Comparison of ENCODE assay signal across 10 cellular contexts in genomic region chr18:48944634-48945033, GRCh38. TPM values are rescaled to one million over a fixed set of nuclear protein-coding genes. Genes with fewer than 3 reads are reported as not detected.
DNase-seq lines count a peak whose midpoint lies in the region; ATAC-seq and TF ChIP-seq lines count a peak whose summit lies in the region.
"Had no signal": no experiment of that assay in that cellular context is flagged by ENCODE, and none has a peak within 500 bp of the region (broad histone marks: within the 10 kb centered on the region; RNA-seq: fewer than 3 reads in every experiment).

No MANE protein-coding gene starts in this region.

- no peak for ATAC-seq in activated CD4-positive, alpha-beta T cell treated with anti-CD3 and anti-CD28 coated beads for 36 hours
- no peak for ATAC-seq in stimulated activated effector memory CD8-positive, alpha-beta T cell treated with anti-CD3 and anti-CD28 coated beads, Interleukin-12 subunit alpha, Interleukin-12 subunit beta, amount 100 ng/mL, for 72 hours
- ATAC-seq in stimulated activated naive B cell treated with anti-CD40 and anti-IgM and Interleukin-4, amounts not matched to agents 10 μg/mL and 1 μg/mL and 100 μg/mL, for 72 hours (replicated peaks) = no peak
- no peak for ATAC-seq in HG03460 (IDR thresholded peaks at IDR 0.05; ENCODE audit: unreplicated experiment)

- intact Hi-C loops in activated CD4-positive, alpha-beta T cell treated with anti-CD3 and anti-CD28 coated beads, Interleukin-2, amount 10 ng/mL, durations not matched to agents 24 days and 14 days (cut with micrococcal nuclease) = loop anchor here (1.0 to 10.0 kb wide), 2 partner anchors 26 to 540 kb away; partner anchors contain the start of gene C18orf32
- intact Hi-C loops in activated CD4-positive, alpha-beta T cell treated with anti-CD3 and anti-CD28 coated beads for 36 hours (cut with DNase I, micrococcal nuclease) = loop anchor here in 1 of 2 experiments (5.0 kb wide), 1 partner anchor 112 kb away; no protein-coding TSS in a partner anchor

- H3K27ac ChIP-seq in VCaP = peak overlapping the region; percentile 97; the same call in 1 of the 2 replicates

- peak overlapping the region; percentile 93 for H3K4me3 Mint-ChIP-seq in activated CD4-positive, alpha-beta T cell treated with anti-CD3 and anti-CD28 coated beads, Interleukin-2, amount 10 ng/mL, durations not matched to agents 24 days and 14 days
- no peak overlapping the region for H3K4me3 Mint-ChIP-seq in activated CD4-positive, alpha-beta T cell treated with anti-CD3 and anti-CD28 coated beads for 36 hours
- H3K4me3 Mint-ChIP-seq in stimulated activated effector memory CD8-positive, alpha-beta T cell treated with anti-CD3 and anti-CD28 coated beads, Interleukin-12 subunit alpha, Interleukin-12 subunit beta, amount 100 ng/mL, for 72 hours = peak overlapping the region; percentile 91
- no peak overlapping the region for H3K4me3 Mint-ChIP-seq in stimulated activated naive B cell treated with anti-CD40 and anti-IgM and Interleukin-4, amounts not matched to agents 10 μg/mL and 1 μg/mL and 100 μg/mL, for 72 hours

- H3K27ac Mint-ChIP-seq in activated CD4-positive, alpha-beta T cell treated with anti-CD3 and anti-CD28 coated beads, Interleukin-2, amount 10 ng/mL, durations not matched to agents 24 days and 14 days = no peak overlapping the region
- no peak overlapping the region for H3K27ac Mint-ChIP-seq in activated CD4-positive, alpha-beta T cell treated with anti-CD3 and anti-CD28 coated beads for 36 hours
- peak overlapping the region; percentile 69 for H3K27ac Mint-ChIP-seq in stimulated activated effector memory CD8-positive, alpha-beta T cell treated with anti-CD3 and anti-CD28 coated beads, Interleukin-12 subunit alpha, Interleukin-12 subunit beta, amount 100 ng/mL, for 72 hours
- H3K27ac Mint-ChIP-seq in stimulated activated naive B cell treated with anti-CD40 and anti-IgM and Interleukin-4, amounts not matched to agents 10 μg/mL and 1 μg/mL and 100 μg/mL, for 72 hours = no peak overlapping the region

- no peaks in the 10 kb centered on the region for H3K27me3 Mint-ChIP-seq in activated CD4-positive, alpha-beta T cell treated with anti-CD3 and anti-CD28 coated beads, Interleukin-2, amount 10 ng/mL, durations not matched to agents 24 days and 14 days
- no peaks in the 10 kb centered on the region for H3K27me3 Mint-ChIP-seq in activated CD4-positive, alpha-beta T cell treated with anti-CD3 and anti-CD28 coated beads for 36 hours
- no peaks in the 10 kb centered on the region for H3K27me3 Mint-ChIP-seq in stimulated activated naive B cell treated with anti-CD40 and anti-IgM and Interleukin-4, amounts not matched to agents 10 μg/mL and 1 μg/mL and 100 μg/mL, for 72 hours

- peaks cover 76% of the 10 kb centered on the region for H3K36me3 Mint-ChIP-seq in activated CD4-positive, alpha-beta T cell treated with anti-CD3 and anti-CD28 coated beads, Interleukin-2, amount 10 ng/mL, durations not matched to agents 24 days and 14 days (ENCODE audit: low read depth)
- peaks cover 46% of the 10 kb centered on the region for H3K36me3 Mint-ChIP-seq in activated CD4-positive, alpha-beta T cell treated with anti-CD3 and anti-CD28 coated beads for 36 hours (ENCODE audit: low read depth)
- H3K36me3 Mint-ChIP-seq in stimulated activated effector memory CD8-positive, alpha-beta T cell treated with anti-CD3 and anti-CD28 coated beads, Interleukin-12 subunit alpha, Interleukin-12 subunit beta, amount 100 ng/mL, for 72 hours = peaks cover 100% of the 10 kb centered on the region
- peaks cover 67 to 84% of the 10 kb centered on the region in 2 donors for H3K36me3 Mint-ChIP-seq in stimulated activated naive B cell treated with anti-CD40 and anti-IgM and Interleukin-4, amounts not matched to agents 10 μg/mL and 1 μg/mL and 100 μg/mL, for 72 hours

- H3K4me1 Mint-ChIP-seq in activated CD4-positive, alpha-beta T cell treated with anti-CD3 and anti-CD28 coated beads, Interleukin-2, amount 10 ng/mL, durations not matched to agents 24 days and 14 days = peaks cover 82% of the 10 kb centered on the region
- H3K4me1 Mint-ChIP-seq in activated CD4-positive, alpha-beta T cell treated with anti-CD3 and anti-CD28 coated beads for 36 hours = peaks cover 82% of the 10 kb centered on the region
- peaks cover 85% of the 10 kb centered on the region for H3K4me1 Mint-ChIP-seq in stimulated activated effector memory CD8-positive, alpha-beta T cell treated with anti-CD3 and anti-CD28 coated beads, Interleukin-12 subunit alpha, Interleukin-12 subunit beta, amount 100 ng/mL, for 72 hours
- H3K4me1 Mint-ChIP-seq in stimulated activated naive B cell treated with anti-CD40 and anti-IgM and Interleukin-4, amounts not matched to agents 10 μg/mL and 1 μg/mL and 100 μg/mL, for 72 hours = peaks cover 51 to 86% of the 10 kb centered on the region in 2 donors

- POLR2A ChIA-PET in activated CD4-positive, alpha-beta T cell treated with anti-CD3 and anti-CD28 coated beads for 36 hours (lab: Charles Lee) = no interaction called here

- H3K9me3 Mint-ChIP-seq in activated CD4-positive, alpha-beta T cell treated with anti-CD3 and anti-CD28 coated beads, Interleukin-2, amount 10 ng/mL, durations not matched to agents 24 days and 14 days = no peaks in the 10 kb centered on the region
- no peaks in the 10 kb centered on the region for H3K9me3 Mint-ChIP-seq in activated CD4-positive, alpha-beta T cell treated with anti-CD3 and anti-CD28 coated beads for 36 hours (ENCODE audit: low read depth)
- H3K9me3 Mint-ChIP-seq in stimulated activated effector memory CD8-positive, alpha-beta T cell treated with anti-CD3 and anti-CD28 coated beads, Interleukin-12 subunit alpha, Interleukin-12 subunit beta, amount 100 ng/mL, for 72 hours = no peaks in the 10 kb centered on the region
- no peaks in the 10 kb centered on the region for H3K9me3 Mint-ChIP-seq in stimulated activated naive B cell treated with anti-CD40 and anti-IgM and Interleukin-4, amounts not matched to agents 10 μg/mL and 1 μg/mL and 100 μg/mL, for 72 hours

- H3K36me3 ChIP-seq in kidney epithelial cell (ENCODE audit: control insufficient read depth, insufficient read depth, low read length) = peaks cover 3% of the 10 kb centered on the region

- TF ChIP-seq CTCF in VCaP (conservative IDR thresholded peaks at IDR 0.05) (no peak), kidney epithelial cell (IDR thresholded peaks at IDR 0.05; ENCODE audit: insufficient read depth, low read length, poor library complexity, severe bottlenecking) (no peak)

- peak; percentile 57 for DNase-seq in activated CD4-positive, alpha-beta T cell treated with anti-CD3 and anti-CD28 coated beads, Interleukin-2, amount 10 ng/mL, durations not matched to agents 24 days and 14 days
- no peak for DNase-seq in activated CD4-positive, alpha-beta T cell treated with anti-CD3 and anti-CD28 coated beads for 36 hours
- DNase-seq in kidney epithelial cell (ENCODE audit: low read depth) = no peak
- DNase-seq in stimulated activated effector memory CD8-positive, alpha-beta T cell treated with anti-CD3 and anti-CD28 coated beads, Interleukin-12 subunit alpha, Interleukin-12 subunit beta, amount 100 ng/mL, for 72 hours (ENCODE audit: low spot score in 2 of 2) = no peak
- DNase-seq in COLO668 (lab: John Stamatoyannopoulos, UW; ENCODE audit: unreplicated experiment) = no peak
- no peak for DNase-seq in stimulated activated naive B cell treated with anti-CD40 and anti-IgM and Interleukin-4, amounts not matched to agents 10 μg/mL and 1 μg/mL and 100 μg/mL, for 72 hours
- DNase-seq: hypothalamus had no signal

- CTCF ChIA-PET in activated CD4-positive, alpha-beta T cell treated with anti-CD3 and anti-CD28 coated beads for 36 hours (lab: Charles Lee) = interaction anchor here (0.7 to 1.1 kb wide), 3 partner anchors 9 to 53 kb away, joined by 3 to 4 read pairs (median 4); no protein-coding TSS in a partner anchor

- peak overlapping the region; percentile 11 for H3K4me3 ChIP-seq in kidney epithelial cell (ENCODE audit: low read depth, low read length)
- H3K4me3 ChIP-seq: suprapubic skin had no signal

- no peaks in the 10 kb centered on the region for H3K27me3 ChIP-seq in kidney epithelial cell (ENCODE audit: control insufficient read depth, insufficient read depth, low read length)
- H3K27me3 ChIP-seq: suprapubic skin had no signal

RNA-seq across cellular contexts. Expression of gene SMAD7, which starts 6.1 kb away (rescaled TPM):
- total RNA-seq in activated CD4-positive, alpha-beta T cell treated with anti-CD3 and anti-CD28 coated beads, Interleukin-2, amount 10 ng/mL, durations not matched to agents 24 days and 14 days = 21.8 and 22.4 TPM in 2 replicates
- total RNA-seq in activated CD4-positive, alpha-beta T cell treated with anti-CD3 and anti-CD28 coated beads for 36 hours = 1 to 10 TPM; 7.2 to 9.3 TPM
- total RNA-seq in kidney epithelial cell = 54.3 and 68.1 TPM in 2 replicates

Comparison
In these comparisons a context has a peak if more than half of its experiments do, and no peak if none do; other contexts are left out.
1. H3K4me3 Mint-ChIP-seq: peak in activated CD4-positive, alpha-beta T cell treated with anti-CD3 and anti-CD28 coated beads, Interleukin-2, amount 10 ng/mL, durations not matched to agents 24 days and 14 days (single experiment) and stimulated activated effector memory CD8-positive, alpha-beta T cell treated with anti-CD3 and anti-CD28 coated beads, Interleukin-12 subunit alpha, Interleukin-12 subunit beta, amount 100 ng/mL, for 72 hours (single experiment); none in activated CD4-positive, alpha-beta T cell treated with anti-CD3 and anti-CD28 coated beads for 36 hours (single experiment) and stimulated activated naive B cell treated with anti-CD40 and anti-IgM and Interleukin-4, amounts not matched to agents 10 μg/mL and 1 μg/mL and 100 μg/mL, for 72 hours (0 of 2).